34 cellular contexts compared by ENCODE assay signal in genomic region chr22:19258371-19258770, GRCh38.
"Had no signal": no experiment of that assay in that cellular context is flagged by ENCODE, and none has a peak within 500 bp of the region (broad histone marks: within the 10 kb centered on the region; RNA-seq: fewer than 3 reads in every experiment).

No MANE protein-coding gene starts in this region.

- ATAC-seq: activated naive CD4-positive, alpha-beta T cell treated with anti-CD3 and anti-CD28 coated beads, Interleukin-2, amount 50 U/mL, for 72 hours; activated T-cell treated with anti-CD3 and anti-CD28 coated beads, Interleukin-2, amount 50 U/mL, for 4 hours; activated T-cell treated with anti-CD3 and anti-CD28 coated beads, Interleukin-2, amount 50 U/mL, for 72 hours; activated T-helper 17 cell treated with anti-CD3 and anti-CD28 coated beads, Interleukin-2, amount 50 U/mL, for 72 hours; body of pancreas had no signal

- H3K27me3 Mint-ChIP-seq: activated naive CD8-positive, alpha-beta T cell treated with anti-CD3 and anti-CD28 coated beads for 36 hours; activated T-helper 17 cell treated with anti-CD3 and anti-CD28 coated beads, Interleukin-2, amount 50 U/mL, for 72 hours had no signal

- H3K4me3 Mint-ChIP-seq: activated B cell treated with CpG ODN at 0.5 μM for 24 hours; activated CD4-positive, alpha-beta memory T cell treated with anti-CD3 and anti-CD28 coated beads for 36 hours; activated naive CD4-positive, alpha-beta T cell treated with anti-CD3 and anti-CD28 coated beads for 36 hours; activated naive CD8-positive, alpha-beta T cell treated with anti-CD3 and anti-CD28 coated beads for 36 hours; activated T-cell treated with anti-CD3 and anti-CD28 coated beads, Interleukin-2, amount 50 U/mL, for 4 hours; activated T-cell treated with anti-CD3 and anti-CD28 coated beads, Interleukin-2, amount 50 U/mL, for 72 hours; activated T-helper 1 cell treated with anti-CD3 and anti-CD28 coated beads, Interleukin-12 subunit alpha, Interleukin-12 subunit beta, Interleukin-2, Interleukin-4 antibody, amounts not matched to agents 30 ng/mL and 10 ng/mL and 1 ng/mL, durations not matched to agents 14 hours and 24 hours and 36 hours; activated T-helper 17 cell treated with anti-CD3 and anti-CD28 coated beads, Interleukin-2, amount 50 U/mL, for 72 hours; T-helper 1 cell treated with Interleukin-12 subunit alpha and Interleukin-12 subunit beta and Interleukin-4 antibody, amounts not matched to agents 30 μg/mL and 1 μg/mL, for 36 hours; T-helper 2 cell treated with Interferon-gamma antibody and Interleukin-4, amounts not matched to agents 5 μg/mL and 100 μg/mL, for 36 hours had no signal

- DNase-seq: activated B cell treated with CpG ODN at 0.5 μM for 24 hours; activated CD4-positive, alpha-beta memory T cell treated with anti-CD3 and anti-CD28 coated beads for 36 hours; activated CD4-positive, alpha-beta T cell treated with anti-CD3 and anti-CD28 coated beads for 4 hours; activated CD4-positive, alpha-beta T cell treated with anti-CD3 and anti-CD28 coated beads, Interleukin-2, amount 50 U/mL, for 1 hour; activated CD4-positive, alpha-beta T cell treated with anti-CD3 and anti-CD28 coated beads, Interleukin-2, amount 50 U/mL, for 4 hours; activated CD4-positive, CD25-positive, alpha-beta regulatory T cell treated with anti-CD3 and anti-CD28 coated beads, Interleukin-2, amount 50 U/mL, for 72 hours; activated CD8-positive, alpha-beta memory T cell treated with anti-CD3 and anti-CD28 coated beads, Interleukin-2, amount 50 U/mL, for 4 hours; activated effector memory CD4-positive, alpha-beta T cell treated with anti-CD3 and anti-CD28 coated beads, Interleukin-2, amount 50 U/mL, for 16 hours; activated gamma-delta T cell treated with Interleukin-2 at 50 U/mL for 16 hours; activated naive CD4-positive, alpha-beta T cell; activated naive CD4-positive, alpha-beta T cell treated with anti-CD3 and anti-CD28 coated beads for 36 hours; activated naive CD4-positive, alpha-beta T cell treated with anti-CD3 and anti-CD28 coated beads, Interleukin-2, amount 50 U/mL, for 16 hours; activated naive CD8-positive, alpha-beta T cell treated with anti-CD3 and anti-CD28 coated beads for 36 hours; activated T-cell treated with anti-CD3 and anti-CD28 coated beads for 4 hours; activated T-cell treated with anti-CD3 and anti-CD28 coated beads, Interleukin-2, amount 50 U/mL, for 1 hour; activated T-cell treated with anti-CD3 and anti-CD28 coated beads, Interleukin-2, amount 50 U/mL, for 4 hours; activated T-cell treated with anti-CD3 and anti-CD28 coated beads, Interleukin-2, amount 50 U/mL, for 72 hours; adrenal gland; amniotic stem cell; aorta; body of pancreas; brain microvascular endothelial cell; central memory CD4-positive, alpha-beta T cell; SW 1271; T-helper 1 cell; T-helper 2 cell; T-helper 9 cell had no signal

- H3K9me3 Mint-ChIP-seq: activated B cell treated with CpG ODN at 0.5 μM for 24 hours; activated CD4-positive, alpha-beta memory T cell treated with anti-CD3 and anti-CD28 coated beads for 36 hours; activated naive CD4-positive, alpha-beta T cell treated with anti-CD3 and anti-CD28 coated beads for 36 hours; activated naive CD8-positive, alpha-beta T cell treated with anti-CD3 and anti-CD28 coated beads for 36 hours; activated T-cell treated with anti-CD3 and anti-CD28 coated beads, Interleukin-2, amount 50 U/mL, for 4 hours; activated T-cell treated with anti-CD3 and anti-CD28 coated beads, Interleukin-2, amount 50 U/mL, for 72 hours; activated T-helper 17 cell treated with anti-CD3 and anti-CD28 coated beads, Interleukin-2, amount 50 U/mL, for 72 hours had no signal

- H3K4me3 ChIP-seq: adrenal gland, body of pancreas, breast epithelium had no signal

- H3K27ac Mint-ChIP-seq: activated B cell treated with CpG ODN at 0.5 μM for 24 hours; activated CD4-positive, alpha-beta memory T cell treated with anti-CD3 and anti-CD28 coated beads for 36 hours; activated naive CD4-positive, alpha-beta T cell treated with anti-CD3 and anti-CD28 coated beads for 36 hours; activated naive CD8-positive, alpha-beta T cell treated with anti-CD3 and anti-CD28 coated beads for 36 hours; activated T-cell treated with anti-CD3 and anti-CD28 coated beads, Interleukin-2, amount 50 U/mL, for 72 hours; activated T-helper 1 cell treated with anti-CD3 and anti-CD28 coated beads, Interleukin-12 subunit alpha, Interleukin-12 subunit beta, Interleukin-2, Interleukin-4 antibody, amounts not matched to agents 30 ng/mL and 10 ng/mL and 1 ng/mL, durations not matched to agents 14 hours and 24 hours and 36 hours; activated T-helper 17 cell treated with anti-CD3 and anti-CD28 coated beads, Interleukin-2, amount 50 U/mL, for 72 hours; T-helper 1 cell treated with Interleukin-12 subunit alpha and Interleukin-12 subunit beta and Interleukin-4 antibody, amounts not matched to agents 30 μg/mL and 1 μg/mL, for 36 hours had no signal

- H3K4me1 ChIP-seq: breast epithelium had no signal

- H3K36me3 ChIP-seq: adrenal gland, breast epithelium had no signal

- H3K27me3 ChIP-seq: adrenal gland, body of pancreas, brain microvascular endothelial cell, breast epithelium had no signal

- H3K27ac ChIP-seq: body of pancreas, brain microvascular endothelial cell, breast epithelium, VCaP had no signal

- H3K9me3 ChIP-seq: adrenal gland, body of pancreas, breast epithelium had no signal
